ENCODE assay signal across 8 cellular contexts in the genomic region with DNA sequence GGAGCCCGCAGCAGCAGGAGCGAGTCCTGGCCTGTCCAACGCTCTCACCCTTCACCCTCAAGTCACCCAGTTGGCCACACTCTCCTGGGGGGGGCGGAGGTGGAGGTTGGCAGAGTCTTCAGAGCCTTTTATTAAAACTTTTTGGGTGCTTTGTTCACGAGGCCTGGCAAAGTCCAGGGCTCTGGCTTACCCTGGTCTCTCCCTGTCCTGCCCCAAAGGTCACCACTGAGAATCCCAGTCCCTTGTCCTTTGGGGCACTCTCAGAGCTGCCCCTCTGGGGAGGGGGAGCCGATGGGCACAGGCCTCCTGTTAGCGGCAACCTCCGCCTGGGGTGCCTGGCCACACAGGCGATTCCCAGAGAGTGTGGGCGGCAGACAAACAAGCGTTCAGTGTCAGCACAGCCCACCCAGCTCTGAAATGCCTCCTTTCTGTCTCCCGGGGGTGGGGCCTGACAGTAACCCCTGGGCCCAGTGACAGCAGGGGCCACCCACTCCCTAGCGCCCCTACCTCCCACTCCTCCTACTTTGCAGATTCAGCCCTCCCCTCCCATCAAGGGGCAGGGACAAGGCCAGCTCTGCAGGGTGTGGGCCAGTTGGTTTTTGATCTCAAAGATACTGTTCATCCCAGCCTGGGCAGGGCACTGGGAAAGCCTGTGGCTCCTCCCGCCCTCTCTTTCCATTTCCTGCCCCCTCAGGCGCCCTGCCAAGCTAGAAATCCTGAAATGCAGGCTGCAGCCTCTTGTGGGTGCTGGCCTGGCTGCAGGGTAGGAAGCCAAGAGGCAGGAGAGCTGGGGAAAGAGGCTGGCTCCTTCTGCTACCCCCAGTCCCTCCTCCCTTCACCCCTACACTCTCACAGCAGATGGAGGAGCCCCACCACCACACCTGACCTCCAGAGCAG. TPM values are rescaled to one million over a fixed set of nuclear protein-coding genes. Genes with fewer than 3 reads are reported as not detected.
A peak's percentile ranks its signal among the peaks of the same experiment; 100 is the strongest.
DNase-seq lines count a peak whose midpoint lies in the region; ATAC-seq and TF ChIP-seq lines count a peak whose summit lies in the region.

No MANE protein-coding gene starts in this region.

- H3K4me3 ChIP-seq in fibroblast of lung (replicated peaks in 1 of 4; ENCODE audit: control extremely low read depth in 1 of 4, insufficient read depth in 1 of 4, low read depth in 3 of 4, low read length in 4 of 4): no peak overlapping the region
- peak overlapping the region; percentile 23 for H3K4me3 ChIP-seq in osteoblast (ENCODE audit: insufficient read depth, low read length)

- H3K9me3 ChIP-seq in fibroblast of lung (ENCODE audit: control insufficient read depth, insufficient read depth, low read depth, low read length) (no peaks in the 10 kb centered on the region), osteoblast (ENCODE audit: low read depth, low read length) (no peaks in the 10 kb centered on the region)

- H3K4me2 ChIP-seq in fibroblast of lung (ENCODE audit: extremely low read depth, insufficient read depth, low read length): peak overlapping the region; percentile 46
- peak overlapping the region; percentile 41 for H3K4me2 ChIP-seq in osteoblast (ENCODE audit: insufficient read depth, low read length)

- H3K4me1 ChIP-seq in fibroblast of lung (ENCODE audit: control insufficient read depth, extremely low read depth, insufficient read depth, low read length) (no peaks in the 10 kb centered on the region), osteoblast (ENCODE audit: insufficient read depth, low read length) (peaks cover 14% of the 10 kb centered on the region)

- TF ChIP-seq CTCF in fibroblast of lung (conservative IDR thresholded peaks at IDR 0.05 in 1 of 2, IDR thresholded peaks at IDR 0.05 in 1 of 2; ENCODE audit: low read depth in 1 of 2, low read length in 2 of 2) (peak in 1 of 2 donors; percentile 21), osteoblast (IDR thresholded peaks at IDR 0.05; ENCODE audit: extremely low read depth, low read depth, low read length) (peak; percentile 11)

- H2AFZ ChIP-seq in fibroblast of lung (ENCODE audit: low read length) (no peak overlapping the region), osteoblast (ENCODE audit: low read length) (peak overlapping the region; percentile 76)

- ATAC-seq in HG02588 (IDR thresholded peaks at IDR 0.05; ENCODE audit: unreplicated experiment): no peak
- no peak for ATAC-seq in activated CD4-positive, CD25-positive, alpha-beta regulatory T cell treated with anti-CD3 and anti-CD28 coated beads, Interleukin-2, amount 50 U/mL, for 24 hours
- no peak for ATAC-seq in GM19395 (IDR thresholded peaks at IDR 0.05; ENCODE audit: unreplicated experiment)

- H3K27me3 ChIP-seq in fibroblast of lung (ENCODE audit: control insufficient read depth, insufficient read depth, low read length) (no peaks in the 10 kb centered on the region), osteoblast (ENCODE audit: insufficient read depth, low read length) (no peaks in the 10 kb centered on the region)

- H3K27ac ChIP-seq in fibroblast of lung (ENCODE audit: insufficient read depth, low read length): no peak overlapping the region
- no peak overlapping the region for H3K27ac ChIP-seq in osteoblast (ENCODE audit: low read depth, low read length)

- H4K20me1 ChIP-seq in fibroblast of lung (ENCODE audit: control insufficient read depth, extremely low read depth, insufficient read depth, low read length): no peaks in the 10 kb centered on the region
- H4K20me1 ChIP-seq in osteoblast (ENCODE audit: insufficient read depth, low read length): no peaks in the 10 kb centered on the region

- no peaks in the 10 kb centered on the region for H3K79me2 ChIP-seq in fibroblast of lung (ENCODE audit: control insufficient read depth, insufficient read depth, low read length)
- no peaks in the 10 kb centered on the region for H3K79me2 ChIP-seq in osteoblast (ENCODE audit: insufficient read depth, low read length)

- H3K9ac ChIP-seq in fibroblast of lung (ENCODE audit: insufficient read depth, low read length): no peak overlapping the region

- DNase-seq in DMS153 (lab: John Stamatoyannopoulos, UW) (peak; percentile 81), NCI-H2196 (lab: John Stamatoyannopoulos, UW; ENCODE audit: unreplicated experiment) (peak; percentile 91), fibroblast of lung (ENCODE audit: low read depth in 2 of 2) (peak; percentile 36 to 69), osteoblast (ENCODE audit: insufficient read length, low spot score, missing footprints) (peak; percentile 89), iPS-NIHi7 (ENCODE audit: extremely low spot score) (no peak)

- no peaks in the 10 kb centered on the region for H3K36me3 ChIP-seq in fibroblast of lung (ENCODE audit: control insufficient read depth, insufficient read depth, low read length)
- no peaks in the 10 kb centered on the region for H3K36me3 ChIP-seq in osteoblast (ENCODE audit: insufficient read depth, low read length)

RNA-seq across cellular contexts. Expression of a gene that starts 36.6 kb away (rescaled TPM):
- total RNA-seq in fibroblast of lung (17.2 and 22.5 TPM in 2 replicates), osteoblast (31.8 and 35.4 TPM in 2 replicates)
- 36.2 and 36.8 TPM in 2 replicates for polyA plus RNA-seq in fibroblast of lung
- polyA plus RNA-seq in fibroblast of lung (2012): 32.9 and 33.0 TPM in 2 replicates
- 65.5 and 70.6 TPM in 2 replicates for polyA minus RNA-seq in fibroblast of lung (ENCODE audit: low replicate concordance)
